ENCODE assay signal across 12 cellular contexts in the genomic region with DNA sequence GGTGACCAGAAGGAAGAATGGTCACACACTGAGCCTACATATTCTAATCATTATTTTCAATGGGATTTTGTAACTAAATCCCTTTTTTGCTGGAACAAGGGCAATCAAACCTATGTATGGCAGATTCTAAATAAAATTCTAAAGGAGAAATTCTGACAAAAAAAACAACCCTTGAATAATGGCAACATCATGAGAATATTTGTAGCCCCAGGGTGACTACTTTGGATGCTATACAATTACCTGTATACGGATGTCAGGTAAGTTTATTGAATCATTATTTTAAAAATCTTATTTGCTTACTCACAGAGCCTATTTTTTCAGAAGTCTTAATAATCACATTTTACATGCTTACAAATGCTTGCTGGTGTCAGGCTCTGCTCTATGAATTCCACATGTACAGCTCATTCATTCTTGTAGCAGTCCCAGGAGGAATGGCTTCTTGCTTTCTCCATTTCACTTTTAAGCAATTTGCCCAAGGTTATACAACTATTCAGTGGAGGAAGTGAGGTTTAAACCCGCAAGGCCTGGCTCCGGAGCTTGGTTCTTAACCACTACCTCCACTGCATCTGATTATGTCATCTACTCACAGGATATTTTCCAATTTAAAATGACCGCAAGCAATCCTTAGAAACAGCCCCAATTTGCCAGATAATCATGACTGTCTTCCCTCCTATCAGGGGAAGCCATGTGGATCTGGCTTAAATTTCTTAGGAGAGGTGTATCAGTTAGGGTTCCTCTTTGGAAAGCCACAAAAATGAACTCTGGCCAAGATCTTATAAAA. TPM values are rescaled to one million over a fixed set of nuclear protein-coding genes. Genes with fewer than 3 reads are reported as not detected.
DNase-seq lines count a peak whose midpoint lies in the region; TF ChIP-seq lines count a peak whose summit lies in the region.
"Had no signal": no experiment of that assay in that cellular context is flagged by ENCODE, and none has a peak within 500 bp of the region (broad histone marks: within the 10 kb centered on the region; RNA-seq: fewer than 3 reads in every experiment).

No MANE protein-coding gene starts in this region.

- no peak overlapping the region for H3K4me3 Mint-ChIP-seq in immature natural killer cell
- H3K4me3 Mint-ChIP-seq: CD4-positive, alpha-beta memory T cell had no signal

- H3K9ac ChIP-seq in adipocyte (ENCODE audit: low read length) (no peak overlapping the region), colonic mucosa (ENCODE audit: low read depth in 2 of 2, low read length in 2 of 2) (no peak overlapping the region)

- no peak overlapping the region for H3K27ac Mint-ChIP-seq in immature natural killer cell
- H3K27ac Mint-ChIP-seq: CD4-positive, alpha-beta memory T cell had no signal

- H3K4me1 Mint-ChIP-seq in immature natural killer cell = peaks cover 0 to 7% of the 10 kb centered on the region in 2 donors
- H3K4me1 Mint-ChIP-seq: CD4-positive, alpha-beta memory T cell had no signal

- intact Hi-C loops in colonic mucosa (cut with DNase I) = loop anchor here (5.0 to 10.0 kb wide), 2 partner anchors 65 to 243 kb away; no protein-coding TSS in a partner anchor

- H3K9me3 ChIP-seq in adipocyte (ENCODE audit: control insufficient read depth, low read length) = no peaks in the 10 kb centered on the region
- no peaks in the 10 kb centered on the region for H3K9me3 ChIP-seq in colonic mucosa
- H3K9me3 ChIP-seq: pancreas had no signal

- TF ChIP-seq CTCF in AG10803 (conservative IDR thresholded peaks at IDR 0.05; ENCODE audit: low read length) = no peak
- no peak for TF ChIP-seq CTCF in colonic mucosa (IDR thresholded peaks at IDR 0.05)

- H3K36me3 ChIP-seq in adipocyte (ENCODE audit: control insufficient read depth, insufficient read depth, low read length, severe bottlenecking) = no peaks in the 10 kb centered on the region
- no peaks in the 10 kb centered on the region for H3K36me3 ChIP-seq in colonic mucosa
- H3K36me3 ChIP-seq: pancreas had no signal

- H3K4me1 ChIP-seq in adipocyte (ENCODE audit: control insufficient read depth, insufficient read depth, low read length) (peaks cover 14% of the 10 kb centered on the region), colonic mucosa (no peaks in the 10 kb centered on the region)
- H3K4me1 ChIP-seq: pancreas had no signal

- H3K27me3 Mint-ChIP-seq in immature natural killer cell (ENCODE audit: low read depth in 3 of 3) = peaks cover under 1 to 10% (median 2%) of the 10 kb centered on the region in 3 donors
- H3K27me3 Mint-ChIP-seq: CD4-positive, alpha-beta memory T cell had no signal

- no peaks in the 10 kb centered on the region for H3K27me3 ChIP-seq in adipocyte (replicated peaks; ENCODE audit: control insufficient read depth, insufficient read depth, low read length)
- H3K27me3 ChIP-seq in colonic mucosa = no peaks in the 10 kb centered on the region
- H3K27me3 ChIP-seq: dorsolateral prefrontal cortex, pancreas had no signal

- no peaks in the 10 kb centered on the region for H3K9me3 Mint-ChIP-seq in immature natural killer cell

- no peak overlapping the region for H3K27ac ChIP-seq in colonic mucosa
- H3K27ac ChIP-seq: dorsolateral prefrontal cortex, pancreas had no signal

- no peaks in the 10 kb centered on the region for H3K36me3 Mint-ChIP-seq in immature natural killer cell
- H3K36me3 Mint-ChIP-seq: CD4-positive, alpha-beta memory T cell had no signal

- DNase-seq in AG10803 (ENCODE audit: low read depth) = peak; percentile 99
- peak; percentile 93 for DNase-seq in LHCN-M2 (ENCODE audit: low read depth)
- DNase-seq in adipocyte (ENCODE audit: low read depth) = peak; percentile 93
- peak; percentile 40 for DNase-seq in hepatic stellate cell (ENCODE audit: low spot score)
- DNase-seq in SK-N-DZ (ENCODE audit: low spot score) = no peak
- no peak for DNase-seq in stimulated activated CD8-positive, alpha-beta memory T cell treated with anti-CD3 and anti-CD28 coated beads, Interleukin-4, amount 100 ng/mL, for 48 hours
- no peak for DNase-seq in immature natural killer cell
- DNase-seq in colonic mucosa = no peak
- DNase-seq: CD4-positive, alpha-beta memory T cell; dorsolateral prefrontal cortex; NCI-H1930; pancreas had no signal

- no peak overlapping the region for H3K4me3 ChIP-seq in AG10803 (ENCODE audit: low read length)
- no peak overlapping the region for H3K4me3 ChIP-seq in adipocyte (ENCODE audit: low read length)
- no peak overlapping the region for H3K4me3 ChIP-seq in colonic mucosa
- H3K4me3 ChIP-seq: dorsolateral prefrontal cortex, pancreas had no signal

RNA-seq across cellular contexts. Expression of gene TAPT1, which starts 43.7 kb away (rescaled TPM):
- total RNA-seq in LHCN-M2 (2014; rRNA removed) (7.6 and 10.1 TPM in 2 replicates), colonic mucosa (10 to 100 TPM; 32.3 to 35.2 TPM)
- 3.8 TPM for polyA plus RNA-seq in LHCN-M2 (2012)
- 8.6 and 9.7 TPM in 2 replicates for polyA plus RNA-seq in SK-N-DZ (2014; cell fraction: cytosol; rRNA removed)
- polyA plus RNA-seq in SK-N-DZ (2014; cell fraction: nucleus; rRNA removed) = 18.1 and 23.1 TPM in 2 replicates
- polyA plus RNA-seq in immature natural killer cell = 10 to 100 TPM; 10.1 to 22.0 (median 17.9) TPM

Comparison
In these comparisons a context has a peak if more than half of its experiments do, and no peak if none do; other contexts are left out.
1. DNase-seq: peak in AG10803 (single experiment), LHCN-M2 (single experiment), adipocyte (single experiment) and hepatic stellate cell (single experiment); none in SK-N-DZ (single experiment), stimulated activated CD8-positive, alpha-beta memory T cell treated with anti-CD3 and anti-CD28 coated beads, Interleukin-4, amount 100 ng/mL, for 48 hours (single experiment), immature natural killer cell (0 of 3) and colonic mucosa (single experiment).